ENCODE assay signal across 21 cellular contexts in the genomic region with DNA sequence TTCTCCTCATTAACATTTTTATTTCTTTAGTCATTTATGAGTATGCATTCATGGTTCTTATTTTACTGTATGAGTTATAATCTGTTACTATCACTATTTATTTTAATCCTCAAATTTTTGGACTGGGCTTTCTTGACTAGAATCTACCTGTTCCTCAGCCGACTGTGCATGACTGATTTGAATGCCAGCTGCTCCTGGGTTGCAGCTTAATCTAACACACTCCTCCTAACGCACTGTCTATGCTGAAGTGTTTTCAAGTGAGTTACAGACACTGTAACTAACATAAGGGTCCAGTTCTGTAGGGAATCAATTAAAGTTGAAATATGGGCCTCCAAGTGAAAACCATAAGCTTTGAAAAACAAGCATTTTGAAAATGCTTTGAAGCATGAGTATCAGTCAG.
"Had no signal": no experiment of that assay in that cellular context is flagged by ENCODE, and none has a peak within 500 bp of the region (broad histone marks: within the 10 kb centered on the region; RNA-seq: fewer than 3 reads in every experiment).

No MANE protein-coding gene starts in this region.

- H3K4me3 ChIP-seq: dorsolateral prefrontal cortex, heart left ventricle, right atrium auricular region, sigmoid colon, skin epidermis, testis, tibial nerve, upper lobe of right lung, vagina had no signal

- DNase-seq: effector CD8-positive, alpha-beta T cell; heart left ventricle; hippocampal formation; left colon; mesendoderm; naive thymus-derived CD4-positive, alpha-beta T cell; nephron progenitor cell; posterior cingulate gyrus; sigmoid colon; stimulated activated CD4-positive, alpha-beta T cell treated with anti-CD3 and anti-CD28 coated beads, Interleukin-2, amount 100 ng/mL, for 24 hours; stimulated activated CD4-positive, alpha-beta T cell treated with anti-CD3 and anti-CD28 coated beads, Interleukin-4, amount 100 ng/mL, for 4 hours; stimulated activated naive B cell treated with anti-CD40 and anti-IgM and Interleukin-4, amounts not matched to agents 10 μg/mL and 1 μg/mL and 100 μg/mL, for 72 hours; stimulated activated naive CD8-positive, alpha-beta T cell treated with anti-CD3 and anti-CD28 coated beads, Interleukin-15, amount 100 ng/mL, for 72 hours; testis; upper lobe of right lung had no signal

- ATAC-seq: heart left ventricle; left colon; naive thymus-derived CD4-positive, alpha-beta T cell; stimulated activated naive B cell treated with anti-CD40 and anti-IgM and Interleukin-4, amounts not matched to agents 10 μg/mL and 1 μg/mL and 100 μg/mL, for 72 hours; stimulated activated naive CD8-positive, alpha-beta T cell treated with anti-CD3 and anti-CD28 coated beads, Interleukin-15, amount 100 ng/mL, for 72 hours; upper lobe of right lung had no signal

- H3K9me3 ChIP-seq: heart left ventricle, neutrophil, right atrium auricular region, sigmoid colon, testis, tibial nerve, upper lobe of right lung, vagina had no signal

- H3K4me1 ChIP-seq: heart left ventricle, right atrium auricular region, sigmoid colon, testis, tibial nerve, upper lobe of right lung, vagina had no signal

- H3K27me3 ChIP-seq: dorsolateral prefrontal cortex, heart left ventricle, neutrophil, right atrium auricular region, sigmoid colon, testis, tibial nerve, upper lobe of right lung, vagina had no signal

- H3K27ac ChIP-seq: heart left ventricle, neutrophil, right atrium auricular region, sigmoid colon, skin epidermis, testis, tibial nerve, upper lobe of right lung, vagina had no signal

- H3K36me3 ChIP-seq: heart left ventricle, neutrophil, right atrium auricular region, sigmoid colon, tibial nerve, upper lobe of right lung, vagina had no signal
